ENCODE assay signal across 7 cellular contexts in the genomic region with DNA sequence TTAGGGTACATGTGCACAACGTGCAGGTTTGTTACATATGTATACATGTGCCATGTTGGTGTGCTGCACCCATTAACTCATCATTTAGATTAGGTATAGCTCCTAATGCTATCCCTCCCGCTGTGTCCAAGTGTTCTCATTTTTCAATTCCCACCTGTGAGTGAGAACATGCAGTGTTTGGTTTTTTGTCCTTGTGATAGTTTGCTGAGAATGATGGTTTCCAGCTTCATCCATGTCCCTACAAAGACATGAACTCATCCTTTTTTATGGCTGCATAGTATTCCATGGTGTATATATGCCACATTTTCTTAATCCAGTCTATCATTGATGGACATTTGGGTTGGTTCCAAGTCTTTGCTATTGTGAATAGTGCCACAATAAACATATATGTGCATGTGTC. TPM values are rescaled to one million over a fixed set of nuclear protein-coding genes. Genes with fewer than 3 reads are reported as not detected.
"Had no signal": no experiment of that assay in that cellular context is flagged by ENCODE, and none has a peak within 500 bp of the region (broad histone marks: within the 10 kb centered on the region; RNA-seq: fewer than 3 reads in every experiment).

No MANE protein-coding gene starts in this region.

RNA-seq across cellular contexts. Expression of a gene that starts 24.4 kb away (rescaled TPM):
- total RNA-seq: GM23248, H7, H9 had no signal

RNA-seq across cellular contexts. Expression of a gene that starts 47.0 kb away (rescaled TPM):
- total RNA-seq: GM23248, GM23338, H1, H4, H7, HFFc6 had no signal
- polyA plus RNA-seq: GM23248, GM23338 had no signal
